ENCODE assay signal across 8 cellular contexts in genomic region chr12:67452119-67452805, GRCh38.
A peak's percentile ranks its signal among the peaks of the same experiment; 100 is the strongest.
DNase-seq lines count a peak whose midpoint lies in the region; ATAC-seq and TF ChIP-seq lines count a peak whose summit lies in the region.

No MANE protein-coding gene starts in this region.

- no peak for DNase-seq in left lung
- no peak for DNase-seq in cerebellum (ENCODE audit: low spot score)
- DNase-seq in Kasumi-1 (lab: John Stamatoyannopoulos, UW) = no peak
- DNase-seq in COLO668 (lab: John Stamatoyannopoulos, UW; ENCODE audit: unreplicated experiment) = no peak
- no peak for DNase-seq in LoVo (ENCODE audit: low spot score)

- no peak for TF ChIP-seq CTCF in left lung (IDR thresholded peaks at IDR 0.05)

- ATAC-seq in GM18873 (IDR thresholded peaks at IDR 0.05; ENCODE audit: low FRiP score, unreplicated experiment) (peak; percentile 42), GM21529 (IDR thresholded peaks at IDR 0.05; ENCODE audit: unreplicated experiment) (peak; percentile 54), HG03521 (IDR thresholded peaks at IDR 0.05; ENCODE audit: unreplicated experiment) (peak; percentile 47), left lung (peak; percentile 62)

- no peaks in the 10 kb centered on the region for H3K36me3 ChIP-seq in left lung

- H3K27ac ChIP-seq in left lung = no peak overlapping the region

- H3K9me3 ChIP-seq in left lung = no peaks in the 10 kb centered on the region

- no peak overlapping the region for H3K4me3 ChIP-seq in left lung

- H3K27me3 ChIP-seq in left lung = no peaks in the 10 kb centered on the region

- intact Hi-C loops in left lung (cut with DNase I) = no loop called here

- peaks cover 0 to 9% of the 10 kb centered on the region in 2 donors for H3K4me1 ChIP-seq in left lung
